26 cellular contexts compared by ENCODE assay signal in genomic region chr6:73624896-73625295, GRCh38.
"Had no signal": no experiment of that assay in that cellular context is flagged by ENCODE, and none has a peak within 500 bp of the region (broad histone marks: within the 10 kb centered on the region; RNA-seq: fewer than 3 reads in every experiment).

No MANE protein-coding gene starts in this region.

- DNase-seq: activated CD4-positive, alpha-beta T cell treated with anti-CD3 and anti-CD28 coated beads for 4 hours; activated CD4-positive, alpha-beta T cell treated with anti-CD3 and anti-CD28 coated beads, Interleukin-2, amount 50 U/mL, for 48 hours; activated CD4-positive, CD25-positive, alpha-beta regulatory T cell; activated effector memory CD4-positive, alpha-beta T cell treated with Interleukin-2 at 50 U/mL for 16 hours; activated naive CD4-positive, alpha-beta T cell treated with anti-CD3 and anti-CD28 coated beads for 36 hours; activated naive CD8-positive, alpha-beta T cell treated with anti-CD3 and anti-CD28 coated beads, Interleukin-2, amount 10 ng/mL, durations not matched to agents 7 days and 5 days; activated T-cell treated with anti-CD3 and anti-CD28 coated beads, Interleukin-2, amount 50 U/mL, for 72 hours; amniotic stem cell; cerebellar nuclear complex; gastrocnemius medialis; hippocampal formation; kidney glomerular epithelial cell; left lung; naive B cell; occipital lobe; right lobe of liver; stimulated activated CD4-positive, alpha-beta T cell treated with anti-CD3 and anti-CD28 coated beads, Interleukin-1b, Interleukin-23, amount 100 ng/mL, for 48 hours; stimulated activated naive B cell treated with anti-CD40 and anti-IgM and Interleukin-4, amounts not matched to agents 10 μg/mL and 1 μg/mL and 100 μg/mL, for 72 hours; testis; trophoblast cell; uterus had no signal

- H3K36me3 ChIP-seq: uterus had no signal

- H3K4me3 ChIP-seq: coronary artery, esophagus muscularis mucosa, gastrocnemius medialis, left lung, lung, right lobe of liver, skin epidermis, testis, uterus had no signal

- FAIRE-seq: bronchial epithelial cell had no signal

- H3K27me3 ChIP-seq: esophagus muscularis mucosa, gastrocnemius medialis, left lung, right lobe of liver, testis, uterus had no signal

- H3K9me3 ChIP-seq: esophagus muscularis mucosa, gastrocnemius medialis, left lung, right lobe of liver, testis, uterus had no signal
